Comparison of ENCODE assay signal across 13 cellular contexts in genomic region chr15:79844221-79844620, GRCh38. TPM values are rescaled to one million over a fixed set of nuclear protein-coding genes. Genes with fewer than 3 reads are reported as not detected.
DNase-seq lines count a peak whose midpoint lies in the region; FAIRE-seq and TF ChIP-seq lines count a peak whose summit lies in the region.
"Had no signal": no experiment of that assay in that cellular context is flagged by ENCODE, and none has a peak within 500 bp of the region (broad histone marks: within the 10 kb centered on the region; RNA-seq: fewer than 3 reads in every experiment).

No MANE protein-coding gene starts in this region.

- DNase-seq in Daoy (ENCODE audit: low read depth) (peak; percentile 5), NCI-H1417 (lab: John Stamatoyannopoulos, UW) (peak in 2 of 3 experiments; percentile 40 to 81), amniotic epithelial cell (ENCODE audit: low read depth) (peak; percentile 18), hepatocyte (ENCODE audit: low spot score) (no peak), T-helper 1 cell (no peak)
- DNase-seq in activated naive CD4-positive, alpha-beta T cell treated with anti-CD3 and anti-CD28 coated beads, Interleukin-2, amount 10 ng/mL, durations not matched to agents 7 days and 5 days, result no peak
- DNase-seq: DMS 273 treated with DMSO at 0.1 percent for 48 hours, GOT3, NCI-H1930, NCI-H82 had no signal

- peak; percentile 53 for FAIRE-seq in islet of Langerhans (lab: Jason Lieb, UNC)
- FAIRE-seq: GM12892 had no signal

- no peak overlapping the region for H3K4me3 ChIP-seq in hepatocyte

- CTCF ChIA-PET in activated naive CD4-positive, alpha-beta T cell treated with anti-CD3 and anti-CD28 coated beads, Interleukin-2, amount 10 ng/mL, durations not matched to agents 7 days and 5 days (lab: Charles Lee), result interaction anchor here (0.9 kb wide), 1 partner anchor 9 kb away, joined by 5 read pairs; no protein-coding TSS in a partner anchor

- H4K20me1 ChIP-seq in hepatocyte (ENCODE audit: insufficient read depth, poor library complexity, severe bottlenecking), result no peaks in the 10 kb centered on the region

- TF ChIP-seq CTCF in hepatocyte (IDR thresholded peaks at IDR 0.05; ENCODE audit: poor library complexity), result no peak

- H3K27ac Mint-ChIP-seq in activated naive CD4-positive, alpha-beta T cell treated with anti-CD3 and anti-CD28 coated beads, Interleukin-2, amount 10 ng/mL, durations not matched to agents 7 days and 5 days, result no peak overlapping the region

- no peaks in the 10 kb centered on the region for H3K27me3 Mint-ChIP-seq in activated naive CD4-positive, alpha-beta T cell treated with anti-CD3 and anti-CD28 coated beads, Interleukin-2, amount 10 ng/mL, durations not matched to agents 7 days and 5 days

- no peaks in the 10 kb centered on the region for H3K9me3 ChIP-seq in hepatocyte (ENCODE audit: low read depth)

- H3K4me2 ChIP-seq in hepatocyte, result no peak overlapping the region

- H3K27ac ChIP-seq in hepatocyte, result no peak overlapping the region
- H3K27ac ChIP-seq: C4-2B had no signal

- no peaks in the 10 kb centered on the region for H3K9me2 ChIP-seq in hepatocyte (replicated peaks; ENCODE audit: insufficient read depth)

- peaks cover 29% of the 10 kb centered on the region for H3K36me3 Mint-ChIP-seq in activated naive CD4-positive, alpha-beta T cell treated with anti-CD3 and anti-CD28 coated beads, Interleukin-2, amount 10 ng/mL, durations not matched to agents 7 days and 5 days

- WGBS in hepatocyte (ENCODE audit: low lambda C conversion rate, missing lambda C conversion rate), result 75% methylated on average over 3 of the region's 3 CpGs

- H3K4me1 ChIP-seq in hepatocyte (ENCODE audit: insufficient read depth), result no peaks in the 10 kb centered on the region

- no peak overlapping the region for H2AFZ ChIP-seq in hepatocyte

- no peaks in the 10 kb centered on the region for H3K36me3 ChIP-seq in hepatocyte (replicated peaks; ENCODE audit: insufficient read depth, low read depth)

- no peaks in the 10 kb centered on the region for H3K27me3 ChIP-seq in hepatocyte

- no peaks in the 10 kb centered on the region for H3K4me1 Mint-ChIP-seq in activated naive CD4-positive, alpha-beta T cell treated with anti-CD3 and anti-CD28 coated beads, Interleukin-2, amount 10 ng/mL, durations not matched to agents 7 days and 5 days

- H3K4me3 Mint-ChIP-seq in activated naive CD4-positive, alpha-beta T cell treated with anti-CD3 and anti-CD28 coated beads, Interleukin-2, amount 10 ng/mL, durations not matched to agents 7 days and 5 days, result no peak overlapping the region

- H3K79me2 ChIP-seq in hepatocyte, result peaks cover 20% of the 10 kb centered on the region

- no peaks in the 10 kb centered on the region for H3K9me3 Mint-ChIP-seq in activated naive CD4-positive, alpha-beta T cell treated with anti-CD3 and anti-CD28 coated beads, Interleukin-2, amount 10 ng/mL, durations not matched to agents 7 days and 5 days

RNA-seq across cellular contexts. Expression of gene MTHFS, which starts 52.6 kb away (rescaled TPM):
- total RNA-seq in Daoy (2014; rRNA removed; shearing (Covaris generic)), result 55.0 and 90.1 TPM in 2 replicates
- 89.4 and 99.9 TPM in 2 replicates for total RNA-seq in hepatocyte
- 84.0 and 84.5 TPM in 2 replicates for polyA plus RNA-seq in hepatocyte

Comparison
In these comparisons a context has a peak if more than half of its experiments do, and no peak if none do; other contexts are left out.
1. DNase-seq: peak in Daoy (single experiment), NCI-H1417 (2 of 3) and amniotic epithelial cell (single experiment); none in hepatocyte (single experiment), activated naive CD4-positive, alpha-beta T cell treated with anti-CD3 and anti-CD28 coated beads, Interleukin-2, amount 10 ng/mL, durations not matched to agents 7 days and 5 days (single experiment) and T-helper 1 cell (0 of 5).